In the genomic region with DNA sequence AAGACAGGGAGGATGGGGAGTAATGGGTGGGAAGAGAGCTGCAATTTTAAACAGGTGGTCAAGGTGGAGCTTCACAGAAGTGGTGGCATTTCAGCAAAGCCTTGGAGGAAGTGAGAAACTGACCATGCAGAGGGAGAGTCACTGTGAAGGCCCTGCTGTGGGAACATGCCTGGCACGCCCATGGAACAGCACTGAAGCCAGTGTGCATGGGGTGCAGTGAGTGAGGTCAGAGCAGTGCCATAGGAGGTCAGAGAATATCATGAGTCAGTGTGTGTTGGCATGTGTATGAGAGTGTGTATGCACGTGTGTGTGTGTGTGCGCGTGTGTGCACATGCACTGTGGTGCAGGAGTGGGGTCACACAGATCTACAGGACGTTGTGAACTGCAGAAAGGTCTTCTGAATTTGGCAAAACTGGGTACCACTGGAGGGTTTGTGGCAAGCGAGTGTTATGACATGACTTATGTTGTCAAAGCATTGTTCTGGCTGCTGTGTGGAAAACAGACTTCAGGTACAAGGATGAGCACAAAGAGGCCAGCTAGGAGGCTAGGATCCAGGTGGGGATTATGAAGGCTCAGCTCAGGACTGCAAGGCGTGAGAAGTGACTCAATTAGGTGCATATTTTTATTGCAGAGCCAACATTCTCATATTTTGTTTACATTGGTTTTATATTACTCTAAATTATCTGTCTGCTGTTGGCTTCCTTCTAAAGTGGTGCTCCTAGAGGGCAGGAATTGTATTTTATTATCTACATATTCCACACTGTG, we compare ENCODE assay signal across 1 cellular context.
TF ChIP-seq lines count a peak whose summit lies in the region.

No MANE protein-coding gene starts in this region.

TF ChIP-seq in WTC11, 78 proteins besides CTCF, POLR2A, EP300 and RAD21 (continued from another document):
- TF ChIP-seq RORB (CRISPR knock-in tag; IDR thresholded peaks at IDR 0.05) (no peak), NR2C2 (CRISPR knock-in tag; IDR thresholded peaks at IDR 0.05) (no peak), NFATC4 (CRISPR knock-in tag; IDR thresholded peaks at IDR 0.05) (no peak), FOXP1 (CRISPR knock-in tag; IDR thresholded peaks at IDR 0.05; ENCODE audit: borderline replicate concordance) (no peak)
